Comparison of ENCODE assay signal across 8 cellular contexts in genomic region chr10:62554632-62555199, GRCh38.
DNase-seq lines count a peak whose midpoint lies in the region; ATAC-seq and TF ChIP-seq lines count a peak whose summit lies in the region.
"Had no signal": no experiment of that assay in that cellular context is flagged by ENCODE, and none has a peak within 500 bp of the region (broad histone marks: within the 10 kb centered on the region; RNA-seq: fewer than 3 reads in every experiment).

No MANE protein-coding gene starts in this region.

- H3K27me3 ChIP-seq in left ventricle myocardium inferior (ENCODE audit: low read depth) (peaks cover 39% of the 10 kb centered on the region), spleen (replicated peaks in 1 of 7) (no peaks in the 10 kb centered on the region)

- TF ChIP-seq CTCF in LNCAP (IDR thresholded peaks at IDR 0.05) (peak; percentile 76), VCaP (conservative IDR thresholded peaks at IDR 0.05) (peak; percentile 63), left ventricle myocardium inferior (IDR thresholded peaks at IDR 0.05; ENCODE audit: borderline replicate concordance) (peak; percentile 56), spleen (IDR thresholded peaks at IDR 0.05 in 8 of 11, conservative IDR thresholded peaks at IDR 0.05 in 3 of 11) (peak in 10 of 11 experiments; percentile 9 to 59 (median 46))

- no peak for TF ChIP-seq POLR2A in spleen (IDR thresholded peaks at IDR 0.05)

- H3K27ac ChIP-seq in VCaP, result no peak overlapping the region
- no peak overlapping the region for H3K27ac ChIP-seq in left ventricle myocardium inferior (replicated peaks)
- no peak overlapping the region for H3K27ac ChIP-seq in spleen

- WGBS in spleen, 5 donors, result 52 to 74% (median 70%) methylated on average over 7 of the region's 7 CpGs

- DNase-seq in Daoy (ENCODE audit: low read depth), result peak; percentile 45
- DNase-seq in left ventricle myocardium inferior, result no peak
- no peak for DNase-seq in spleen
- no peak for DNase-seq in KG1 (lab: John Stamatoyannopoulos, UW)
- DNase-seq: right cardiac atrium had no signal

- intact Hi-C loops in left ventricle myocardium inferior (cut with micrococcal nuclease) (no loop called here), spleen (cut with DNase I; ENCODE audit: low total_unique reads) (no loop called here)

- H3K36me3 ChIP-seq in left ventricle myocardium inferior (no peaks in the 10 kb centered on the region), spleen (no peaks in the 10 kb centered on the region)

- H3K4me1 ChIP-seq in left ventricle myocardium inferior (no peaks in the 10 kb centered on the region), spleen (peaks cover 0 to 4% (median 0%) of the 10 kb centered on the region in 6 donors)

- H3K9me3 ChIP-seq in left ventricle myocardium inferior (replicated peaks) (no peaks in the 10 kb centered on the region), spleen (no peaks in the 10 kb centered on the region)

- H3K4me3 ChIP-seq in left ventricle myocardium inferior (no peak overlapping the region), spleen (no peak overlapping the region)

- ATAC-seq in GM19452 (IDR thresholded peaks at IDR 0.05; ENCODE audit: unreplicated experiment), result peak; percentile 69
